Comparison of ENCODE assay signal across 19 cellular contexts in genomic region chr11:130581631-130582030, GRCh38.
A peak's percentile ranks its signal among the peaks of the same experiment; 100 is the strongest.
DNase-seq lines count a peak whose midpoint lies in the region; ATAC-seq and TF ChIP-seq lines count a peak whose summit lies in the region.
"Had no signal": no experiment of that assay in that cellular context is flagged by ENCODE, and none has a peak within 500 bp of the region (broad histone marks: within the 10 kb centered on the region; RNA-seq: fewer than 3 reads in every experiment).

No MANE protein-coding gene starts in this region.

- no peak overlapping the region for H2BK15ac ChIP-seq in mesenchymal stem cell (ENCODE audit: low read depth, poor library complexity, severe bottlenecking)

- DNase-seq in breast epithelium (ENCODE audit: low spot score in 2 of 2) (no peak), MCF 10A (ENCODE audit: unreplicated experiment) (no peak), mesenchymal stem cell (peak; percentile 23), dedifferentiated amniotic fluid mesenchymal stem cell (ENCODE audit: extremely low spot score) (no peak)
- DNase-seq in activated CD8-positive, alpha-beta memory T cell treated with anti-CD3 and anti-CD28 coated beads for 24 hours, result no peak
- DNase-seq: activated CD8-positive, alpha-beta T cell treated with anti-CD3 and anti-CD28 coated beads for 36 hours; effector memory CD4-positive, alpha-beta T cell; GF-D8; H7; NCI-H187 treated with DMSO at 0.1 percent for 48 hours; NCI-H774; right lobe of liver had no signal

- H2BK5ac ChIP-seq in mesenchymal stem cell (ENCODE audit: low read depth, low read length, poor library complexity, severe bottlenecking), result no peak overlapping the region

- no CpG with 5 or more reads among the region's 2 CpGs for WGBS in mesenchymal stem cell
- 36% methylated on average over 2 of the region's 2 CpGs for WGBS in urinary bladder

- no peak for TF ChIP-seq POLR2A in breast epithelium (IDR thresholded peaks at IDR 0.05)

- H3K4ac ChIP-seq in mesenchymal stem cell (ENCODE audit: low read depth in 1 of 2, low read length in 2 of 2), result no peak overlapping the region

- H3K4me3 Mint-ChIP-seq in MCF 10A (ENCODE audit: unreplicated experiment), result no peak overlapping the region
- no peak overlapping the region for H3K4me3 Mint-ChIP-seq in brain
- H3K4me3 Mint-ChIP-seq: activated CD8-positive, alpha-beta T cell treated with anti-CD3 and anti-CD28 coated beads for 36 hours; neural progenitor cell; stimulated activated memory B cell treated with anti-CD40 and anti-IgM and Interleukin-4, amounts not matched to agents 10 μg/mL and 1 μg/mL and 100 μg/mL, for 72 hours had no signal

- no peak overlapping the region for H2AFZ ChIP-seq in mesenchymal stem cell (ENCODE audit: low read depth, low read length)
- H2AFZ ChIP-seq: neural progenitor cell had no signal

- no peak overlapping the region for H2BK12ac ChIP-seq in mesenchymal stem cell (ENCODE audit: low read length in 2 of 2)

- H3K36me3 ChIP-seq in breast epithelium (no peaks in the 10 kb centered on the region), mesenchymal stem cell (ENCODE audit: control insufficient read depth in 1 of 2, insufficient read depth in 2 of 2, low read depth in 1 of 2, low read length in 2 of 2) (no peaks in the 10 kb centered on the region), urinary bladder (ENCODE audit: insufficient read depth) (no peaks in the 10 kb centered on the region)
- H3K36me3 ChIP-seq: neural progenitor cell, right lobe of liver had no signal

- no peaks in the 10 kb centered on the region for H3K27me3 Mint-ChIP-seq in MCF 10A (ENCODE audit: insufficient read depth, unreplicated experiment)
- H3K27me3 Mint-ChIP-seq in brain, result peaks cover 3% of the 10 kb centered on the region

- CTCF ChIA-PET in MCF 10A (lab: Yijun Ruan, JAX), result interaction anchor here (1.6 kb wide), 1 partner anchor 150 kb away, joined by 3 read pairs; no protein-coding TSS in a partner anchor

- BruUV-seq in MCF 10A (replicated peaks; lab: Mats Ljungman, UMichigan), result no TSS peak

- H2AK5ac ChIP-seq in mesenchymal stem cell (ENCODE audit: low read length, severe bottlenecking), result no peak overlapping the region

- no peaks in the 10 kb centered on the region for H3K9me3 ChIP-seq in breast epithelium
- H3K9me3 ChIP-seq in mesenchymal stem cell (ENCODE audit: control insufficient read depth, low read length), result no peaks in the 10 kb centered on the region
- H3K9me3 ChIP-seq: right lobe of liver had no signal

- no peak overlapping the region for H3K14ac ChIP-seq in mesenchymal stem cell (ENCODE audit: low read length in 2 of 2)

- H3K36me3 Mint-ChIP-seq in MCF 10A (ENCODE audit: insufficient read depth, unreplicated experiment) (no peaks in the 10 kb centered on the region), brain (no peaks in the 10 kb centered on the region)
- H3K36me3 Mint-ChIP-seq: neural progenitor cell; stimulated activated memory B cell treated with anti-CD40 and anti-IgM and Interleukin-4, amounts not matched to agents 10 μg/mL and 1 μg/mL and 100 μg/mL, for 72 hours had no signal

- peak overlapping the region; percentile 75 to 90 for H3K27ac ChIP-seq in breast epithelium
- peak overlapping the region; percentile 24 for H3K27ac ChIP-seq in mesenchymal stem cell (ENCODE audit: low read length, poor library complexity, severe bottlenecking)
- H3K27ac ChIP-seq in urinary bladder (ENCODE audit: low read depth), result peak overlapping the region; percentile 12
- H3K27ac ChIP-seq: 22Rv1, neural progenitor cell, right lobe of liver had no signal

- no peak overlapping the region for H4K8ac ChIP-seq in mesenchymal stem cell (ENCODE audit: low read length)

- H3K23ac ChIP-seq in mesenchymal stem cell (ENCODE audit: low read length in 2 of 2), result no peak overlapping the region

- TF ChIP-seq CTCF in breast epithelium (IDR thresholded peaks at IDR 0.05) (no peak), MCF 10A (IDR thresholded peaks at IDR 0.05; ENCODE audit: unreplicated experiment) (no peak), brain (conservative IDR thresholded peaks at IDR 0.05) (no peak)

- H3K4me3 ChIP-seq in breast epithelium (no peak overlapping the region), mesenchymal stem cell (ENCODE audit: insufficient read depth in 1 of 2, low read depth in 1 of 2, low read length in 2 of 2) (no peak overlapping the region), urinary bladder (ENCODE audit: low read depth, low read length) (no peak overlapping the region)
- H3K4me3 ChIP-seq: neural progenitor cell, right lobe of liver had no signal

- H3K27me3 ChIP-seq in breast epithelium, result no peaks in the 10 kb centered on the region
- no peaks in the 10 kb centered on the region for H3K27me3 ChIP-seq in mesenchymal stem cell (ENCODE audit: control insufficient read depth in 1 of 2, insufficient read depth in 1 of 2, low read length in 2 of 2)
- H3K27me3 ChIP-seq: neural progenitor cell, right lobe of liver had no signal

- H3K4me1 ChIP-seq in breast epithelium (peaks cover 0 to 8% of the 10 kb centered on the region in 2 donors), mesenchymal stem cell (ENCODE audit: control insufficient read depth, insufficient read depth, low read depth, low read length) (peaks cover 7% of the 10 kb centered on the region), urinary bladder (ENCODE audit: insufficient read depth) (no peaks in the 10 kb centered on the region)
- H3K4me1 ChIP-seq: right lobe of liver had no signal

- ATAC-seq in GM18870 (IDR thresholded peaks at IDR 0.05; ENCODE audit: unreplicated experiment), result no peak
- ATAC-seq: activated CD8-positive, alpha-beta T cell treated with anti-CD3 and anti-CD28 coated beads for 36 hours; right lobe of liver; stimulated activated memory B cell treated with anti-CD40 and anti-IgM and Interleukin-4, amounts not matched to agents 10 μg/mL and 1 μg/mL and 100 μg/mL, for 72 hours had no signal

- H3K27ac Mint-ChIP-seq in MCF 10A (ENCODE audit: low read depth, unreplicated experiment) (no peak overlapping the region), brain (peak overlapping the region in 4 of 5 experiments; percentile 63 to 92 (median 86))
- H3K27ac Mint-ChIP-seq: activated CD8-positive, alpha-beta T cell treated with anti-CD3 and anti-CD28 coated beads for 36 hours; activated T-helper 2 cell treated with anti-CD3 and anti-CD28 coated beads, Interferon-gamma antibody, Interleukin-2, Interleukin-4, amounts not matched to agents 10 μg/mL and 5 μg/mL and 100 μg/mL, durations not matched to agents 14 hours and 24 hours and 36 hours; neural progenitor cell; stimulated activated memory B cell treated with anti-CD40 and anti-IgM and Interleukin-4, amounts not matched to agents 10 μg/mL and 1 μg/mL and 100 μg/mL, for 72 hours had no signal

- peaks cover 28% of the 10 kb centered on the region for H3K4me1 Mint-ChIP-seq in MCF 10A (ENCODE audit: insufficient read depth, unreplicated experiment)
- peaks cover 32% of the 10 kb centered on the region for H3K4me1 Mint-ChIP-seq in brain
- H3K4me1 Mint-ChIP-seq: stimulated activated memory B cell treated with anti-CD40 and anti-IgM and Interleukin-4, amounts not matched to agents 10 μg/mL and 1 μg/mL and 100 μg/mL, for 72 hours had no signal

- no peaks in the 10 kb centered on the region for H3K79me1 ChIP-seq in mesenchymal stem cell (replicated peaks; ENCODE audit: low read length, poor library complexity, severe bottlenecking)

- no peak overlapping the region for H3K4me2 ChIP-seq in mesenchymal stem cell (ENCODE audit: low read length, poor library complexity, severe bottlenecking)

- POLR2A ChIA-PET in MCF 10A (lab: Yijun Ruan, JAX), result interaction anchor here (0.9 kb wide), 1 partner anchor 71 kb away, joined by 3 read pairs; no protein-coding TSS in a partner anchor

- peak overlapping the region; percentile 53 for H3K9ac ChIP-seq in mesenchymal stem cell (ENCODE audit: low read length)
- H3K9ac ChIP-seq: neural progenitor cell had no signal

- H3K9me3 Mint-ChIP-seq in MCF 10A (ENCODE audit: unreplicated experiment) (no peaks in the 10 kb centered on the region), brain (peaks cover 6 to 15% (median 9%) of the 10 kb centered on the region in 5 experiments)
- H3K9me3 Mint-ChIP-seq: activated CD8-positive, alpha-beta T cell treated with anti-CD3 and anti-CD28 coated beads for 36 hours; activated T-helper 2 cell treated with anti-CD3 and anti-CD28 coated beads, Interferon-gamma antibody, Interleukin-2, Interleukin-4, amounts not matched to agents 10 μg/mL and 5 μg/mL and 100 μg/mL, durations not matched to agents 14 hours and 24 hours and 36 hours had no signal

- H4K91ac ChIP-seq in mesenchymal stem cell (ENCODE audit: low read length), result no peak overlapping the region

- intact Hi-C loops in breast epithelium (cut with DNase I; ENCODE audit: low total_unique reads) (no loop called here), MCF 10A (cut with micrococcal nuclease) (no loop called here)

- H2BK120ac ChIP-seq in mesenchymal stem cell (ENCODE audit: low read depth, low read length), result no peak overlapping the region

- no peak overlapping the region for H3K18ac ChIP-seq in mesenchymal stem cell (ENCODE audit: low read depth in 1 of 2, low read length in 2 of 2)

Comparison
In these comparisons a context has a peak if more than half of its experiments do, and no peak if none do; other contexts are left out.
1. H3K27ac ChIP-seq: peak in every context shown above with its lines; median percentile 82 in breast epithelium; 24 in mesenchymal stem cell; 12 in urinary bladder.